ENCODE assay signal across 1 cellular context in the genomic region with DNA sequence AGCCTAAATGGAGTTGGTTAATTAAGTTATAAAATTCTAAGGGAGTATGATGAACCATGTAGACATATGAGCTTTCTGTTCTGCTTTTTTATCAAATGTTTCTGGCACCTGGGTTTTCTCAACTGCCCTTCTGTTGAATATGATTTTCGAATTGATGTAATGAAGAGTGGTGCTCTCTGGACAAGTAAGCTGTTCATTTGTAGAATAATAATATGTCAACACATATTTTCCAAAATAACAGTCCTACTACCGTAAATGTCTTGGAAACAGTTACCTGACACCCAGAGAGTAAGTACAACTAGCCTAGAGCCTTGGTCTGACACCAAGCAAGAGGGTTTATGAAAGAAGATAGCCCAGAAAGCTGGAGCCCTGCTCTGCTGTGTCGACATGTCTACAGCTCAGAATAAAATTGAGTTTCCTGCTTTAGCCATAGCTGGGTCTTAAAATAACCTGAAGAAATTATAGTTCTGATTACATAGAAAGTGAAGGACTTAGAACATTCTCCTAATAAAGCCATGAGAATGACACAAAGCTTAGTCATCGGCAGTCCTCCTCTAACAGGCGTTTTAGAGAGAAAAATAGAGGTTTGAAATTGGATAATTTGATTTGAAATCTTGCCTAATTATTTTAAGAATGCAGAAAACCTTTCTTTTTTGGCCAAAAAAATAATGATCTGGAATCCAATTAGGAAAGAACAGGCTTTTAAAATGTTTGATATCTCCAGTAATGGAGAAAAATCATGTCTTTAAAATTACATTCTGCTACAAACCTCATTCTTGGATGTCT.
TF ChIP-seq lines count a peak whose summit lies in the region.

No MANE protein-coding gene starts in this region.

TF ChIP-seq in HepG2, 621 proteins besides CTCF, POLR2A, EP300 and RAD21 (continued from another document):
- TF ChIP-seq, protein P1, sequence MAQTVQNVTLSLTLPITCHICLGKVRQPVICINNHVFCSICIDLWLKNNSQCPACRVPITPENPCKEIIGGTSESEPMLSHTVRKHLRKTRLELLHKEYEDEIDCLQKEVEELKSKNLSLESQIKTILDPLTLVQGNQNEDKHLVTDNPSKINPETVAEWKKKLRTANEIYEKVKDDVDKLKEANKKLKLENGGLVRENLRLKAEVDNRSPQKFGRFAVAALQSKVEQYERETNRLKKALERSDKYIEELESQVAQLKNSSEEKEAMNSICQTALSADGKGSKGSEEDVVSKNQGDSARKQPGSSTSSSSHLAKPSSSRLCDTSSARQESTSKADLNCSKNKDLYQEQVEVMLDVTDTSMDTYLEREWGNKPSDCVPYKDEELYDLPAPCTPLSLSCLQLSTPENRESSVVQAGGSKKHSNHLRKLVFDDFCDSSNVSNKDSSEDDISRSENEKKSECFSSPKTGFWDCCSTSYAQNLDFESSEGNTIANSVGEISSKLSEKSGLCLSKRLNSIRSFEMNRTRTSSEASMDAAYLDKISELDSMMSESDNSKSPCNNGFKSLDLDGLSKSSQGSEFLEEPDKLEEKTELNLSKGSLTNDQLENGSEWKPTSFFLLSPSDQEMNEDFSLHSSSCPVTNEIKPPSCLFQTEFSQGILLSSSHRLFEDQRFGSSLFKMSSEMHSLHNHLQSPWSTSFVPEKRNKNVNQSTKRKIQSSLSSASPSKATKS (CRISPR knock-in tag; IDR thresholded peaks at IDR 0.05) = no peak
- no peak for TF ChIP-seq KLF11 (CRISPR knock-in tag; IDR thresholded peaks at IDR 0.05)
